In genomic region chr15:35958021-35958420, GRCh38 we compare ENCODE assay signal across 2 cellular contexts.
TF ChIP-seq lines count a peak whose summit lies in the region.

No MANE protein-coding gene starts in this region.

TF ChIP-seq in HEK293, 187 proteins besides CTCF, POLR2A, EP300 and RAD21 (continued from another document and continues in another):
- TF ChIP-seq ZSCAN5A (tag by site-specific recombination; IDR thresholded peaks at IDR 0.05) (no peak), REST (tag by site-specific recombination; IDR thresholded peaks at IDR 0.05) (no peak), ZNF639 (tag by site-specific recombination; IDR thresholded peaks at IDR 0.05) (no peak), ZBTB10 (tag by site-specific recombination; IDR thresholded peaks at IDR 0.05) (no peak), ZNF311 (tag by site-specific recombination; IDR thresholded peaks at IDR 0.05; ENCODE audit: borderline replicate concordance) (no peak), SETDB1 (IDR thresholded peaks at IDR 0.05; ENCODE audit: insufficient read length, low read length) (no peak), PRDM6 (tag by site-specific recombination; IDR thresholded peaks at IDR 0.05) (peak; percentile 84), ZBTB17 (tag by site-specific recombination; IDR thresholded peaks at IDR 0.05) (no peak), HOXD13 (CRISPR knock-in tag; IDR thresholded peaks at IDR 0.05; ENCODE audit: borderline replicate concordance) (no peak), ZNF791 (tag by site-specific recombination; IDR thresholded peaks at IDR 0.05) (no peak), IKZF3 (tag by site-specific recombination; IDR thresholded peaks at IDR 0.05) (peak; percentile 60; the same call in 1 of the 2 replicates), ZNF23 (tag by site-specific recombination; IDR thresholded peaks at IDR 0.05; ENCODE audit: borderline replicate concordance) (no peak), ZNF561 (tag by site-specific recombination; IDR thresholded peaks at IDR 0.05; ENCODE audit: borderline replicate concordance) (peak; percentile 42; the same call in 1 of the 2 replicates), ZFP37 (tag by site-specific recombination; IDR thresholded peaks at IDR 0.05) (no peak), ZNF555 (tag by site-specific recombination; conservative IDR thresholded peaks at IDR 0.05) (no peak), ZNF366 (tag by site-specific recombination; conservative IDR thresholded peaks at IDR 0.05) (peak; percentile 56; the same call in 1 of the 2 replicates), ZBTB8A (tag by site-specific recombination; IDR thresholded peaks at IDR 0.05) (0 out of 2 replicates have a peak, but pooled peaks have one; percentile 23)

TF ChIP-seq in SK-N-SH treated with all-trans-retinoic acid at 6 μM for 48 hours, 23 proteins besides CTCF, POLR2A, EP300 and RAD21:
- TF ChIP-seq POU6F1 (CRISPR knock-in tag; IDR thresholded peaks at IDR 0.05; ENCODE audit: borderline replicate concordance, low read depth) (peak; percentile 97), CSRNP3 (CRISPR knock-in tag; IDR thresholded peaks at IDR 0.05) (peak; percentile 58; the same call in 1 of the 2 replicates), PPARA (CRISPR knock-in tag; IDR thresholded peaks at IDR 0.05; ENCODE audit: borderline replicate concordance) (no peak), SNAI2 (CRISPR knock-in tag; IDR thresholded peaks at IDR 0.05) (no peak), ZNF8 (CRISPR knock-in tag; IDR thresholded peaks at IDR 0.05) (no peak; the same call in 1 of the 2 replicates), ISL1 (CRISPR knock-in tag; IDR thresholded peaks at IDR 0.05) (peak; percentile 95), TSHZ2 (CRISPR knock-in tag; IDR thresholded peaks at IDR 0.05) (no peak; the same call in 1 of the 2 replicates), PATZ1 (CRISPR knock-in tag; IDR thresholded peaks at IDR 0.05; ENCODE audit: borderline replicate concordance) (no peak), CREB5 (CRISPR knock-in tag; IDR thresholded peaks at IDR 0.05; ENCODE audit: low read depth) (peak; percentile 40; the same call in 1 of the 2 replicates), ZNF565 (CRISPR knock-in tag; conservative IDR thresholded peaks at IDR 0.05; ENCODE audit: low read depth) (no peak), TCF4 (CRISPR knock-in tag; IDR thresholded peaks at IDR 0.05; ENCODE audit: borderline replicate concordance) (no peak; the same call in 1 of the 2 replicates), ARNTL (CRISPR knock-in tag; IDR thresholded peaks at IDR 0.05; ENCODE audit: borderline replicate concordance, low read depth) (no peak), RARB (CRISPR knock-in tag; IDR thresholded peaks at IDR 0.05) (peak; percentile 82; the same call in 1 of the 2 replicates), ZFP3 (CRISPR knock-in tag; IDR thresholded peaks at IDR 0.05) (0 out of 2 replicates have a peak, but pooled peaks have one; percentile 16), GLIS3 (CRISPR knock-in tag; IDR thresholded peaks at IDR 0.05) (no peak), ESRRG (CRISPR knock-in tag; IDR thresholded peaks at IDR 0.05) (0 out of 2 replicates have a peak, but pooled peaks have one; percentile 42), CSDC2 (CRISPR knock-in tag; IDR thresholded peaks at IDR 0.05) (no peak), ZFP30 (CRISPR knock-in tag; IDR thresholded peaks at IDR 0.05) (no peak), OSR1 (CRISPR knock-in tag; IDR thresholded peaks at IDR 0.05) (no peak), TOX (CRISPR knock-in tag; IDR thresholded peaks at IDR 0.05; ENCODE audit: borderline replicate concordance) (peak; percentile 48), ZC3H10 (CRISPR knock-in tag; IDR thresholded peaks at IDR 0.05) (no peak), BACH2 (CRISPR knock-in tag; IDR thresholded peaks at IDR 0.05; ENCODE audit: borderline replicate concordance) (no peak), ZNF70 (CRISPR knock-in tag; IDR thresholded peaks at IDR 0.05) (no peak)
